33 cellular contexts compared by ENCODE assay signal in genomic region chr4:69224891-69225290, GRCh38. TPM values are rescaled to one million over a fixed set of nuclear protein-coding genes. Genes with fewer than 3 reads are reported as not detected.
"Had no signal": no experiment of that assay in that cellular context is flagged by ENCODE, and none has a peak within 500 bp of the region (broad histone marks: within the 10 kb centered on the region; RNA-seq: fewer than 3 reads in every experiment).

No MANE protein-coding gene starts in this region.

- H3K9me3 Mint-ChIP-seq: activated CD4-positive, alpha-beta T cell treated with anti-CD3 and anti-CD28 coated beads, Interleukin-2, amount 10 ng/mL, durations not matched to agents 24 days and 14 days; activated naive CD4-positive, alpha-beta T cell treated with anti-CD3 and anti-CD28 coated beads, Interleukin-2, amount 10 ng/mL, durations not matched to agents 7 days and 5 days; activated naive CD8-positive, alpha-beta T cell treated with anti-CD3 and anti-CD28 coated beads, Interleukin-2, amount 10 ng/mL, durations not matched to agents 7 days and 5 days; T-helper 1 cell treated with Interleukin-12 subunit alpha and Interleukin-12 subunit beta and Interleukin-4 antibody, amounts not matched to agents 30 μg/mL and 1 μg/mL, for 36 hours had no signal

- H3K4me1 Mint-ChIP-seq: activated CD4-positive, alpha-beta T cell treated with anti-CD3 and anti-CD28 coated beads, Interleukin-2, amount 10 ng/mL, durations not matched to agents 24 days and 14 days; activated naive CD4-positive, alpha-beta T cell treated with anti-CD3 and anti-CD28 coated beads, Interleukin-2, amount 10 ng/mL, durations not matched to agents 7 days and 5 days; activated naive CD8-positive, alpha-beta T cell treated with anti-CD3 and anti-CD28 coated beads, Interleukin-2, amount 10 ng/mL, durations not matched to agents 7 days and 5 days had no signal

- H3K27ac Mint-ChIP-seq: activated CD4-positive, alpha-beta memory T cell treated with anti-CD3 and anti-CD28 coated beads for 36 hours; activated CD4-positive, alpha-beta T cell treated with anti-CD3 and anti-CD28 coated beads, Interleukin-2, amount 10 ng/mL, durations not matched to agents 24 days and 14 days; activated naive CD4-positive, alpha-beta T cell treated with anti-CD3 and anti-CD28 coated beads, Interleukin-2, amount 10 ng/mL, durations not matched to agents 7 days and 5 days; activated naive CD8-positive, alpha-beta T cell treated with anti-CD3 and anti-CD28 coated beads, Interleukin-2, amount 10 ng/mL, durations not matched to agents 7 days and 5 days; effector memory CD8-positive, alpha-beta T cell; T-helper 1 cell treated with Interleukin-12 subunit alpha and Interleukin-12 subunit beta and Interleukin-4 antibody, amounts not matched to agents 30 μg/mL and 1 μg/mL, for 36 hours had no signal

- H3K36me3 Mint-ChIP-seq: activated CD4-positive, alpha-beta memory T cell treated with anti-CD3 and anti-CD28 coated beads for 36 hours; activated naive CD4-positive, alpha-beta T cell treated with anti-CD3 and anti-CD28 coated beads, Interleukin-2, amount 10 ng/mL, durations not matched to agents 7 days and 5 days; activated naive CD8-positive, alpha-beta T cell treated with anti-CD3 and anti-CD28 coated beads, Interleukin-2, amount 10 ng/mL, durations not matched to agents 7 days and 5 days had no signal

- H3K27me3 Mint-ChIP-seq: activated CD4-positive, alpha-beta memory T cell treated with anti-CD3 and anti-CD28 coated beads for 36 hours; activated CD4-positive, alpha-beta T cell treated with anti-CD3 and anti-CD28 coated beads, Interleukin-2, amount 10 ng/mL, durations not matched to agents 24 days and 14 days; activated naive CD4-positive, alpha-beta T cell treated with anti-CD3 and anti-CD28 coated beads, Interleukin-2, amount 10 ng/mL, durations not matched to agents 7 days and 5 days; activated naive CD8-positive, alpha-beta T cell treated with anti-CD3 and anti-CD28 coated beads, Interleukin-2, amount 10 ng/mL, durations not matched to agents 7 days and 5 days; effector memory CD8-positive, alpha-beta T cell had no signal

- DNase-seq: activated CD4-positive, alpha-beta memory T cell treated with anti-CD3 and anti-CD28 coated beads for 36 hours; activated CD4-positive, alpha-beta T cell treated with anti-CD3 and anti-CD28 coated beads, Interleukin-2, amount 10 ng/mL, durations not matched to agents 24 days and 14 days; activated CD4-positive, CD25-positive, alpha-beta regulatory T cell treated with anti-CD3 and anti-CD28 coated beads, Interleukin-2, amount 50 U/mL, for 72 hours; activated CD8-positive, alpha-beta memory T cell treated with anti-CD3 and anti-CD28 coated beads, Interleukin-2, amount 50 U/mL, for 4 hours; activated gamma-delta T cell; activated naive CD4-positive, alpha-beta T cell treated with anti-CD3 and anti-CD28 coated beads, Interleukin-2, amount 10 ng/mL, durations not matched to agents 7 days and 5 days; activated naive CD8-positive, alpha-beta T cell treated with anti-CD3 and anti-CD28 coated beads, Interleukin-2, amount 10 ng/mL, durations not matched to agents 7 days and 5 days; activated T-cell treated with anti-CD3 and anti-CD28 coated beads, Interleukin-2, amount 50 U/mL, for 1 hour; brain microvascular endothelial cell; effector memory CD8-positive, alpha-beta T cell; heart left ventricle; kidney glomerular epithelial cell; left ventricle myocardium inferior; nucleus accumbens; pancreas; psoas muscle; stimulated activated CD4-positive, alpha-beta T cell treated with anti-CD3 and anti-CD28 coated beads, Interleukin-15, amount 100 ng/mL, for 24 hours; stimulated activated CD4-positive, alpha-beta T cell treated with anti-CD3 and anti-CD28 coated beads, Interleukin-2, amount 100 ng/mL, for 24 hours; stimulated activated naive CD4-positive, alpha-beta T cell; T1000 had no signal

- H3K4me3 Mint-ChIP-seq: activated CD4-positive, alpha-beta memory T cell treated with anti-CD3 and anti-CD28 coated beads for 36 hours; activated CD4-positive, alpha-beta T cell treated with anti-CD3 and anti-CD28 coated beads, Interleukin-2, amount 10 ng/mL, durations not matched to agents 24 days and 14 days; activated naive CD4-positive, alpha-beta T cell treated with anti-CD3 and anti-CD28 coated beads, Interleukin-2, amount 10 ng/mL, durations not matched to agents 7 days and 5 days; activated naive CD8-positive, alpha-beta T cell treated with anti-CD3 and anti-CD28 coated beads, Interleukin-2, amount 10 ng/mL, durations not matched to agents 7 days and 5 days; effector memory CD8-positive, alpha-beta T cell; T-helper 1 cell treated with Interleukin-12 subunit alpha and Interleukin-12 subunit beta and Interleukin-4 antibody, amounts not matched to agents 30 μg/mL and 1 μg/mL, for 36 hours had no signal

RNA-seq across cellular contexts. Expression of gene UGT2B11, which starts 10.3 kb away (rescaled TPM):
- total RNA-seq: activated CD4-positive, alpha-beta memory T cell treated with anti-CD3 and anti-CD28 coated beads for 36 hours; activated CD4-positive, alpha-beta T cell treated with anti-CD3 and anti-CD28 coated beads, Interleukin-2, amount 10 ng/mL, durations not matched to agents 24 days and 14 days; activated CD8-positive, alpha-beta memory T cell treated with anti-CD3 and anti-CD28 coated beads for 36 hours; activated naive CD8-positive, alpha-beta T cell treated with anti-CD3 and anti-CD28 coated beads, Interleukin-2, amount 10 ng/mL, durations not matched to agents 7 days and 5 days; astrocyte; cardiac septum; cerebellum; endothelial cell of umbilical vein; fibroblast of lung; fibroblast of villous mesenchyme; heart left ventricle; left ventricle myocardium inferior; lung; mesenteric fat pad; pancreas; psoas muscle; right atrium auricular region; tibial nerve; urinary bladder had no signal

RNA-seq across cellular contexts. Expression of gene UGT2B28, which starts 55.4 kb away (rescaled TPM):
- total RNA-seq: activated CD4-positive, alpha-beta memory T cell treated with anti-CD3 and anti-CD28 coated beads for 36 hours; activated CD4-positive, alpha-beta T cell treated with anti-CD3 and anti-CD28 coated beads, Interleukin-2, amount 10 ng/mL, durations not matched to agents 24 days and 14 days; activated CD8-positive, alpha-beta memory T cell treated with anti-CD3 and anti-CD28 coated beads for 36 hours; activated naive CD8-positive, alpha-beta T cell treated with anti-CD3 and anti-CD28 coated beads, Interleukin-2, amount 10 ng/mL, durations not matched to agents 7 days and 5 days; astrocyte; cardiac septum; cerebellum; endothelial cell of umbilical vein; fibroblast of lung; fibroblast of villous mesenchyme; heart left ventricle; left ventricle myocardium inferior; lung; mesenteric fat pad; psoas muscle; right atrium auricular region; tibial nerve; urinary bladder had no signal
